In genomic region chr15:92011611-92012367, GRCh38 we compare ENCODE assay signal across 9 cellular contexts.
DNase-seq lines count a peak whose midpoint lies in the region; ATAC-seq, FAIRE-seq and TF ChIP-seq lines count a peak whose summit lies in the region.
"Had no signal": no experiment of that assay in that cellular context is flagged by ENCODE, and none has a peak within 500 bp of the region (broad histone marks: within the 10 kb centered on the region; RNA-seq: fewer than 3 reads in every experiment).

No MANE protein-coding gene starts in this region.

- H3K27ac ChIP-seq in RWPE2 (ENCODE audit: poor library complexity, severe bottlenecking) (no peak overlapping the region), fibroblast of lung (ENCODE audit: insufficient read depth, low read length) (no peak overlapping the region)
- H3K27ac ChIP-seq: SK-N-MC had no signal

- H3K4me2 ChIP-seq in fibroblast of lung (ENCODE audit: extremely low read depth, insufficient read depth, low read length): peak overlapping the region; percentile 75

- H3K9me3 ChIP-seq in RWPE2 (ENCODE audit: severe bottlenecking) (no peaks in the 10 kb centered on the region), fibroblast of lung (ENCODE audit: control insufficient read depth, insufficient read depth, low read depth, low read length) (no peaks in the 10 kb centered on the region)

- TF ChIP-seq CTCF in RWPE2 (IDR thresholded peaks at IDR 0.05; ENCODE audit: poor library complexity, severe bottlenecking) (no peak), fibroblast of lung (conservative IDR thresholded peaks at IDR 0.05 in 1 of 2, IDR thresholded peaks at IDR 0.05 in 1 of 2; ENCODE audit: low read depth in 1 of 2, low read length in 2 of 2) (peak in 1 of 2 donors; percentile 4)

- H2AFZ ChIP-seq in fibroblast of lung (ENCODE audit: low read length): no peak overlapping the region

- H3K36me3 ChIP-seq in RWPE2 (ENCODE audit: low read depth) (no peaks in the 10 kb centered on the region), fibroblast of lung (ENCODE audit: control insufficient read depth, insufficient read depth, low read length) (no peaks in the 10 kb centered on the region), H7 (replicated peaks; ENCODE audit: control insufficient read depth, insufficient read depth, low read length) (no peaks in the 10 kb centered on the region)

- no peaks in the 10 kb centered on the region for H3K79me2 ChIP-seq in fibroblast of lung (ENCODE audit: control insufficient read depth, insufficient read depth, low read length)

- peak; percentile 15 for DNase-seq in NCI-H1436 (lab: John Stamatoyannopoulos, UW)
- DNase-seq in NCI-H1436 treated with DMSO at 0.1 percent for 48 hours (lab: John Stamatoyannopoulos, UW): no peak
- no peak for DNase-seq in RWPE2 (ENCODE audit: low spot score)
- peak in 1 of 2 donors; percentile 52 for DNase-seq in fibroblast of lung (ENCODE audit: low read depth in 2 of 2)
- peak; percentile 24 to 33 for DNase-seq in stimulated activated CD4-positive, alpha-beta T cell treated with anti-CD3 and anti-CD28 coated beads, Interleukin-2, amount 100 ng/mL, for 24 hours
- no peak for DNase-seq in GM19239 (ENCODE audit: insufficient read length, low spot score)
- no peak for DNase-seq in H7

- no peak overlapping the region for H3K9ac ChIP-seq in fibroblast of lung (ENCODE audit: insufficient read depth, low read length)

- FAIRE-seq in GM19239 (lab: Jason Lieb, UNC): no peak

- H3K4me1 ChIP-seq in RWPE2 (ENCODE audit: insufficient read depth, poor library complexity, severe bottlenecking): peaks cover 8% of the 10 kb centered on the region
- H3K4me1 ChIP-seq in fibroblast of lung (ENCODE audit: control insufficient read depth, extremely low read depth, insufficient read depth, low read length): no peaks in the 10 kb centered on the region

- H3K4me3 ChIP-seq in RWPE2 (ENCODE audit: severe bottlenecking): no peak overlapping the region
- H3K4me3 ChIP-seq in fibroblast of lung (replicated peaks in 1 of 4; ENCODE audit: control extremely low read depth in 1 of 4, insufficient read depth in 1 of 4, low read depth in 3 of 4, low read length in 4 of 4): peak overlapping the region in 1 of 4 experiments; percentile 7
- H3K4me3 ChIP-seq in H7 (ENCODE audit: insufficient read depth, low read depth, low read length): no peak overlapping the region
- H3K4me3 ChIP-seq: SK-N-MC had no signal

- H3K27me3 ChIP-seq in RWPE2 (ENCODE audit: insufficient read depth, poor library complexity, severe bottlenecking) (no peaks in the 10 kb centered on the region), fibroblast of lung (ENCODE audit: control insufficient read depth, insufficient read depth, low read length) (no peaks in the 10 kb centered on the region), H7 (ENCODE audit: control insufficient read depth, insufficient read depth, low read length) (no peaks in the 10 kb centered on the region)

- peak; percentile 92 for ATAC-seq in RWPE2 (ENCODE audit: low read depth)
- ATAC-seq in HG03442 (IDR thresholded peaks at IDR 0.05; ENCODE audit: unreplicated experiment): no peak

- no peaks in the 10 kb centered on the region for H4K20me1 ChIP-seq in fibroblast of lung (ENCODE audit: control insufficient read depth, extremely low read depth, insufficient read depth, low read length)

Comparison
In these comparisons a context has a peak if more than half of its experiments do, and no peak if none do; other contexts are left out.
1. DNase-seq: peak in NCI-H1436 (single experiment) and stimulated activated CD4-positive, alpha-beta T cell treated with anti-CD3 and anti-CD28 coated beads, Interleukin-2, amount 100 ng/mL, for 24 hours (2 of 2); none in NCI-H1436 treated with DMSO at 0.1 percent for 48 hours (single experiment), RWPE2 (single experiment), GM19239 (single experiment) and H7 (single experiment).